In genomic region chr1:46611691-46612221, GRCh38 we compare ENCODE assay signal across 13 cellular contexts. TPM values are rescaled to one million over a fixed set of nuclear protein-coding genes. Genes with fewer than 3 reads are reported as not detected.
DNase-seq lines count a peak whose midpoint lies in the region; ATAC-seq lines count a peak whose summit lies in the region.
"Had no signal": no experiment of that assay in that cellular context is flagged by ENCODE, and none has a peak within 500 bp of the region (broad histone marks: within the 10 kb centered on the region; RNA-seq: fewer than 3 reads in every experiment).

No MANE protein-coding gene starts in this region.

- no peak overlapping the region for H3K18ac ChIP-seq in mesendoderm (ENCODE audit: low read length)

- no peak overlapping the region for H2AK5ac ChIP-seq in mesendoderm (ENCODE audit: low read length)

- ATAC-seq in activated CD4-positive, CD25-positive, alpha-beta regulatory T cell treated with anti-CD3 and anti-CD28 coated beads, Interleukin-2, amount 50 U/mL, for 24 hours = no peak
- no peak for ATAC-seq in GM18519 (IDR thresholded peaks at IDR 0.05; ENCODE audit: low FRiP score, unreplicated experiment)

- H3K56ac ChIP-seq in mesendoderm (ENCODE audit: low read length) = no peak overlapping the region

- H3K27ac ChIP-seq in ACC112 (ENCODE audit: low read depth, low read length) = peak overlapping the region; percentile 19; the same call in 1 of the 2 replicates
- H3K27ac ChIP-seq in mesendoderm (ENCODE audit: low read depth, low read length) = no peak overlapping the region
- H3K27ac ChIP-seq: BLaER1, prostate gland, SK-N-MC had no signal

- H3K27me3 ChIP-seq in ACC112 (ENCODE audit: insufficient read depth, low read length) (no peaks in the 10 kb centered on the region), mesendoderm (ENCODE audit: insufficient read depth, low read length, poor library complexity) (no peaks in the 10 kb centered on the region)
- H3K27me3 ChIP-seq: BLaER1 had no signal

- no peak overlapping the region for H2BK5ac ChIP-seq in mesendoderm (ENCODE audit: low read length)

- H3K4me2 ChIP-seq in mesendoderm (ENCODE audit: low read length) = no peak overlapping the region
- H3K4me2 ChIP-seq: BLaER1 had no signal

- H3K4me1 ChIP-seq in ACC112 (ENCODE audit: control insufficient read depth, insufficient read depth, low read length, unreplicated experiment) (peaks cover 33% of the 10 kb centered on the region), mesendoderm (ENCODE audit: control insufficient read depth, low read depth, low read length) (peaks cover 7% of the 10 kb centered on the region)

- H4K8ac ChIP-seq in mesendoderm (ENCODE audit: low read depth, low read length) = no peak overlapping the region

- H3K36me3 ChIP-seq in ACC112 (ENCODE audit: insufficient read depth, low read length) (peaks cover 6% of the 10 kb centered on the region; the same call in 1 of the 2 replicates), mesendoderm (ENCODE audit: control insufficient read depth, insufficient read depth, low read length) (no peaks in the 10 kb centered on the region)

- peak overlapping the region; percentile 45 for H3K23ac ChIP-seq in mesendoderm (ENCODE audit: low read length)

- no peak overlapping the region for H3K4ac ChIP-seq in mesendoderm (ENCODE audit: low read depth, low read length)

- H3K79me2 ChIP-seq in ACC112 (ENCODE audit: control insufficient read depth, insufficient read depth, low read length, unreplicated experiment) (peaks cover 4% of the 10 kb centered on the region), mesendoderm (ENCODE audit: control insufficient read depth, insufficient read depth, low read length) (no peaks in the 10 kb centered on the region)

- H2BK15ac ChIP-seq in mesendoderm (replicated peaks; ENCODE audit: low read depth) = no peak overlapping the region

- no peak overlapping the region for H2AFZ ChIP-seq in ACC112 (ENCODE audit: low read length, unreplicated experiment)

- no peaks in the 10 kb centered on the region for H3K79me1 ChIP-seq in mesendoderm (ENCODE audit: low read length)

- no CpG with 5 or more reads among the region's 7 CpGs for WGBS in mesendoderm (ENCODE audit: extremely low coverage, insufficient coverage, low lambda C conversion rate)

- H4K5ac ChIP-seq in mesendoderm (ENCODE audit: low read length) = no peak overlapping the region

- H3K4me3 ChIP-seq in ACC112 (ENCODE audit: low read depth, low read length) (no peak overlapping the region), mesendoderm (ENCODE audit: low read length) (no peak overlapping the region)
- H3K4me3 ChIP-seq: BLaER1, prostate gland, SK-N-MC had no signal

- peak; percentile 79 for DNase-seq in HT1080 (ENCODE audit: low read depth)
- DNase-seq in astrocyte of the hippocampus (ENCODE audit: low read depth, low spot score) = peak; percentile 53
- no peak for DNase-seq in mesendoderm
- no peak for DNase-seq in cerebellum (ENCODE audit: low spot score)
- DNase-seq in NCI-H446 treated with DMSO at 0.1 percent for 48 hours (lab: John Stamatoyannopoulos, UW) = no peak
- DNase-seq: activated T-cell treated with anti-CD3 and anti-CD28 coated beads for 4 hours, NCI-H2107 had no signal

- no peak overlapping the region for H2BK120ac ChIP-seq in mesendoderm (ENCODE audit: low read depth, low read length)

- no peak overlapping the region for H3K9ac ChIP-seq in mesendoderm (ENCODE audit: low read length)
- H3K9ac ChIP-seq: BLaER1 had no signal

RNA-seq across cellular contexts. Expression of gene MOB3C, which starts 4.9 kb away (rescaled TPM):
- total RNA-seq in HT1080 (2014; rRNA removed; shearing (Covaris generic)) = 4.5 and 5.4 TPM in 2 replicates
- polyA plus RNA-seq in HT1080 (2015; cell fraction: cytosol; rRNA removed) = 4.6 and 4.7 TPM in 2 replicates
- 6.7 and 8.6 TPM in 2 replicates for polyA plus RNA-seq in HT1080 (2015; cell fraction: nucleus; rRNA removed)
- 0.58 TPM for polyA plus RNA-seq in mesendoderm (2013, experiment 1 of 2)
- polyA plus RNA-seq in mesendoderm (2013, experiment 2 of 2) = 0.67 TPM
- total RNA-seq in cerebellum = 5.2 TPM

RNA-seq across cellular contexts. Expression of gene MKNK1, which starts 7.7 kb away (rescaled TPM):
- 13.0 and 16.9 TPM in 2 replicates for total RNA-seq in HT1080 (2014; rRNA removed; shearing (Covaris generic))
- 13.1 and 13.8 TPM in 2 replicates for polyA plus RNA-seq in HT1080 (2015; cell fraction: cytosol; rRNA removed)
- polyA plus RNA-seq in HT1080 (2015; cell fraction: nucleus; rRNA removed) = 27.3 and 34.8 TPM in 2 replicates
- 17.3 TPM for polyA plus RNA-seq in mesendoderm (2013, experiment 1 of 2)
- polyA plus RNA-seq in mesendoderm (2013, experiment 2 of 2) = 16.2 TPM
- total RNA-seq in cerebellum = 23.3 TPM

RNA-seq across cellular contexts. Expression of gene ATPAF1, which starts 56.4 kb away (rescaled TPM):
- total RNA-seq in HT1080 (2014; rRNA removed; shearing (Covaris generic)) = 57.8 and 58.5 TPM in 2 replicates
- polyA plus RNA-seq in HT1080 (2015; cell fraction: cytosol; rRNA removed) = 46.8 and 47.4 TPM in 2 replicates
- 25.0 and 27.8 TPM in 2 replicates for polyA plus RNA-seq in HT1080 (2015; cell fraction: nucleus; rRNA removed)
- 40.9 TPM for polyA plus RNA-seq in mesendoderm (2013, experiment 1 of 2)
- polyA plus RNA-seq in mesendoderm (2013, experiment 2 of 2) = 40.2 TPM
- total RNA-seq in cerebellum = 32.7 TPM

RNA-seq across cellular contexts. Expression of gene TEX38, which starts 59.9 kb away (rescaled TPM):
- total RNA-seq in HT1080 (2014; rRNA removed; shearing (Covaris generic)) = not detected in 2 replicates
- 0.22 TPM in 1 of 2 replicates, not detected in the other for polyA plus RNA-seq in HT1080 (2015; cell fraction: cytosol; rRNA removed)
- 0.34 TPM in 1 of 2 replicates, not detected in the other for polyA plus RNA-seq in HT1080 (2015; cell fraction: nucleus; rRNA removed)
- polyA plus RNA-seq in mesendoderm (2013, experiment 1 of 2) = 0.06 TPM
- not detected for polyA plus RNA-seq in mesendoderm (2013, experiment 2 of 2)
- total RNA-seq in cerebellum = not detected

Comparison
In these comparisons a context has a peak if more than half of its experiments do, and no peak if none do; other contexts are left out.
1. DNase-seq: peak in HT1080 (single experiment) and astrocyte of the hippocampus (single experiment); none in mesendoderm (single experiment), cerebellum (single experiment) and NCI-H446 treated with DMSO at 0.1 percent for 48 hours (single experiment).